ENCODE assay signal across 20 cellular contexts in genomic region chr21:34279883-34280282, GRCh38.
"Had no signal": no experiment of that assay in that cellular context is flagged by ENCODE, and none has a peak within 500 bp of the region (broad histone marks: within the 10 kb centered on the region; RNA-seq: fewer than 3 reads in every experiment).

No MANE protein-coding gene starts in this region.

- H3K27me3 Mint-ChIP-seq: activated naive CD8-positive, alpha-beta T cell; progenitor cell of endocrine pancreas had no signal

- DNase-seq: activated B cell treated with CpG ODN at 0.5 μM for 24 hours; activated CD4-positive, alpha-beta T cell treated with anti-CD3 and anti-CD28 coated beads for 36 hours; activated CD4-positive, alpha-beta T cell treated with anti-CD3 and anti-CD28 coated beads, Interleukin-2, amount 50 U/mL, for 48 hours; activated CD8-positive, alpha-beta memory T cell treated with anti-CD3 and anti-CD28 coated beads, Interleukin-2, amount 50 U/mL, for 48 hours; activated naive CD4-positive, alpha-beta T cell; activated T-cell treated with anti-CD3 and anti-CD28 coated beads, Interleukin-2, amount 50 U/mL, for 4 hours; cortex of kidney; lower lobe of right lung; naive thymus-derived CD4-positive, alpha-beta T cell; retina; stimulated activated CD4-positive, alpha-beta T cell treated with anti-CD3 and anti-CD28 coated beads, Interleukin-4, amount 100 ng/mL, for 1 hour; stimulated activated naive CD8-positive, alpha-beta T cell treated with anti-CD3 and anti-CD28 coated beads, Interleukin-15, Interleukin-2, amounts not matched to agents 100 U/mL and 50 U/mL, for 24 hours; T-helper 9 cell; thyroid gland had no signal

- H3K4me1 Mint-ChIP-seq: activated B cell treated with CpG ODN at 0.5 μM for 24 hours had no signal

- H3K4me3 ChIP-seq: breast epithelium, heart right ventricle, lower lobe of right lung, thyroid gland had no signal

- H3K4me3 Mint-ChIP-seq: activated B cell treated with CpG ODN at 0.5 μM for 24 hours; activated CD4-positive, alpha-beta T cell treated with anti-CD3 and anti-CD28 coated beads for 36 hours; activated naive CD8-positive, alpha-beta T cell; activated T-cell treated with anti-CD3 and anti-CD28 coated beads, Interleukin-2, amount 50 U/mL, for 4 hours; naive thymus-derived CD4-positive, alpha-beta T cell had no signal

- H3K36me3 ChIP-seq: breast epithelium, heart right ventricle, lower lobe of right lung, thyroid gland had no signal

- H3K9me3 Mint-ChIP-seq: activated B cell treated with CpG ODN at 0.5 μM for 24 hours; activated T-cell treated with anti-CD3 and anti-CD28 coated beads, Interleukin-2, amount 50 U/mL, for 4 hours had no signal

- H3K27ac Mint-ChIP-seq: activated B cell treated with CpG ODN at 0.5 μM for 24 hours; activated CD4-positive, alpha-beta T cell treated with anti-CD3 and anti-CD28 coated beads for 36 hours; activated naive CD8-positive, alpha-beta T cell; activated T-helper 2 cell treated with anti-CD3 and anti-CD28 coated beads, Interferon-gamma antibody, Interleukin-2, Interleukin-4, amounts not matched to agents 10 μg/mL and 5 μg/mL and 100 μg/mL, durations not matched to agents 14 hours and 24 hours and 36 hours; naive thymus-derived CD4-positive, alpha-beta T cell; progenitor cell of endocrine pancreas had no signal

- H3K27ac ChIP-seq: breast epithelium, heart right ventricle, lower lobe of right lung, thyroid gland had no signal

- H3K27me3 ChIP-seq: breast epithelium, heart right ventricle, thyroid gland had no signal

- ATAC-seq: activated CD4-positive, alpha-beta T cell treated with anti-CD3 and anti-CD28 coated beads for 36 hours; activated T-cell treated with anti-CD3 and anti-CD28 coated beads, Interleukin-2, amount 50 U/mL, for 4 hours; left colon; naive thymus-derived CD4-positive, alpha-beta T cell; stimulated activated naive CD8-positive, alpha-beta T cell treated with anti-CD3 and anti-CD28 coated beads, Interleukin-15, Interleukin-2, amounts not matched to agents 100 U/mL and 50 U/mL, for 24 hours had no signal

- H3K36me3 Mint-ChIP-seq: activated naive CD8-positive, alpha-beta T cell had no signal

- H3K9me3 ChIP-seq: breast epithelium, heart right ventricle, lower lobe of right lung, thyroid gland had no signal

- H3K4me1 ChIP-seq: breast epithelium, lower lobe of right lung had no signal
